9 cellular contexts compared by ENCODE assay signal in the genomic region with DNA sequence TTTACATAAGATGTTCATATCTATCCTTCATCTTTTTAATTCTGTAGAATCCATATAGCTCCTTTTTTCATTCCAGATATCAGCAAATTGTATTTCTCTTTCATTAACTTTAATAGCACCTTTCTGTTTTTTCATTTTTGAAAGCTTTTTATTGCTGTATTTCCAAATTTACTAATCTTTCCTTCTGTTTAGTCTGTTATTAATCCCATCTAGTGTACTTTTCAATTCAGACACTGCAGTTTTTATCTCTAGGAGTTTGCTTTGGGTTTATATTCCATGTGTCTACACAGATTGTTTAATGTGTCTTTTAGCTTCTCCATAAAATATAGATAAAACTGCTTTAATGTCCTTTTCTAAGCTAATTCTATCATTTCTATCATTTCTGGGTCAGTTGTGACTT. TPM values are rescaled to one million over a fixed set of nuclear protein-coding genes. Genes with fewer than 3 reads are reported as not detected.
"Had no signal": no experiment of that assay in that cellular context is flagged by ENCODE, and none has a peak within 500 bp of the region (broad histone marks: within the 10 kb centered on the region; RNA-seq: fewer than 3 reads in every experiment).

No MANE protein-coding gene starts in this region.

- H2AFZ ChIP-seq: GM23248 had no signal

- H3K27ac ChIP-seq: GM23248 had no signal

- H3K9me3 ChIP-seq: HAP-1 had no signal

- H3K4me3 ChIP-seq: GM23248, HAP-1 had no signal

- H3K4me1 ChIP-seq: HAP-1 had no signal

- DNase-seq: GM23248, GOT3, H7, KG1 had no signal

- H3K9ac ChIP-seq: GM23248 had no signal

- ATAC-seq: HCT116 had no signal

- FAIRE-seq: HTR-8/SVneo had no signal

RNA-seq across cellular contexts. Expression of a gene that starts 37.4 kb away (rescaled TPM):
- total RNA-seq: GM23248, H4, H7 had no signal
- polyA plus RNA-seq: GM23248, IgD-negative memory B cell had no signal

RNA-seq across cellular contexts. Expression of a gene that starts 48.8 kb away (rescaled TPM):
- total RNA-seq: GM23248, H4, H7 had no signal
- polyA plus RNA-seq: GM23248, IgD-negative memory B cell had no signal
